ENCODE assay signal across 16 cellular contexts in the genomic region with DNA sequence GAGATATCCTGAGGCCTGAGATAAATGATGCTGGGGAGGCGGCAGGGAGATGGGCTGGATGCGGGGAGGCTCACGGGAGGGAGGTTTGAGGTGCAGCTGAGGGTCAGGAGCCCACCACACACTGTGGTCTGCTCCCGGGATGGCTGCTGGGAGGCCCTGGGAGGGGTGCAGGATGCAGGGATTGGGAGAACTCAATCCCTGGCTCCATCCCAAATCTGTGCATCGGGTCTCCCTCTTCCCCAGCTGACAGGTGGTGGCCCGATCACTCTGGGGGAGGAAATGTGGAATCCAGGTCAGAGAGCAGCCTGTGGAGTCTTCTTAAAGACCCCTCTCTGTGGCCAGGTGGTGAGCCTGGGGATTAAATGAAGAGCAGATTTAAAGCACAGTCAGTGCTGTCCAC. TPM values are rescaled to one million over a fixed set of nuclear protein-coding genes. Genes with fewer than 3 reads are reported as not detected.
DNase-seq lines count a peak whose midpoint lies in the region; ATAC-seq and TF ChIP-seq lines count a peak whose summit lies in the region.
"Had no signal": no experiment of that assay in that cellular context is flagged by ENCODE, and none has a peak within 500 bp of the region (broad histone marks: within the 10 kb centered on the region; RNA-seq: fewer than 3 reads in every experiment).

No MANE protein-coding gene starts in this region.

- ATAC-seq in PC-3, result no peak

- H3K9me2 ChIP-seq in OCI-LY7 (ENCODE audit: insufficient read depth, low read length), result no peaks in the 10 kb centered on the region
- no peaks in the 10 kb centered on the region for H3K9me2 ChIP-seq in PC-3 (replicated peaks; ENCODE audit: low read length)

- no peak overlapping the region for H2AFZ ChIP-seq in neural progenitor cell (replicated peaks)
- no peak overlapping the region for H2AFZ ChIP-seq in OCI-LY7 (ENCODE audit: low read length)
- no peak overlapping the region for H2AFZ ChIP-seq in PC-3 (ENCODE audit: low read length)

- H3K9me3 ChIP-seq in BLaER1 treated with 17β-estradiol and CSF1 and Interleukin-3, amounts not matched to agents 10 nM and 100 nM (replicated peaks in 1 of 11), result no peaks in the 10 kb centered on the region
- H3K9me3 ChIP-seq in neural progenitor cell (ENCODE audit: low read depth) (no peaks in the 10 kb centered on the region), OCI-LY7 (ENCODE audit: low read length) (no peaks in the 10 kb centered on the region), PC-3 (ENCODE audit: low read length) (no peaks in the 10 kb centered on the region)
- H3K9me3 ChIP-seq: ascending aorta, vagina had no signal

- H3F3A ChIP-seq in neural progenitor cell (ENCODE audit: low read depth) (peaks cover 25% of the 10 kb centered on the region), PC-3 (ENCODE audit: low read length, unreplicated experiment) (no peaks in the 10 kb centered on the region)

- H3K27me3 Mint-ChIP-seq in chondrocyte (ENCODE audit: low read depth) (no peaks in the 10 kb centered on the region), neural progenitor cell (ENCODE audit: insufficient read depth, low read depth) (peaks cover 2% of the 10 kb centered on the region), osteocyte (ENCODE audit: unreplicated experiment) (no peaks in the 10 kb centered on the region)

- H3K36me3 Mint-ChIP-seq in chondrocyte (ENCODE audit: low read depth) (peaks cover 32% of the 10 kb centered on the region), neural progenitor cell (peaks cover 15% of the 10 kb centered on the region), osteocyte (ENCODE audit: unreplicated experiment) (peaks cover 33% of the 10 kb centered on the region)

- H3K27ac ChIP-seq in BLaER1 treated with 17β-estradiol and CSF1 and Interleukin-3, amounts not matched to agents 10 nM and 100 nM, result peak overlapping the region in 5 of 11 experiments; percentile 20 to 77 (median 72); a peak in 4 of 22 replicates
- H3K27ac ChIP-seq in neural progenitor cell, result peak overlapping the region; percentile 78
- H3K27ac ChIP-seq in OCI-LY7 (ENCODE audit: low read depth, low read length, poor library complexity, severe bottlenecking), result no peak overlapping the region
- no peak overlapping the region for H3K27ac ChIP-seq in PC-3 (ENCODE audit: low read length)
- H3K27ac ChIP-seq: ascending aorta, vagina had no signal

- DNase-seq in NCI-H2171 treated with DMSO at 0.1 percent for 48 hours (lab: John Stamatoyannopoulos, UW) (peak; percentile 52), chondrocyte (ENCODE audit: low spot score) (peak; percentile 46), neural progenitor cell (ENCODE audit: low spot score) (peak; percentile 17), osteocyte (ENCODE audit: extremely low spot score, unreplicated experiment) (no peak), OCI-LY7 (ENCODE audit: low spot score) (no peak), PC-3 (no peak)
- no peak for DNase-seq in activated CD4-positive, alpha-beta T cell treated with anti-CD3 and anti-CD28 coated beads, Interleukin-2, amount 50 U/mL, for 4 hours
- DNase-seq: activated CD4-positive, CD25-positive, alpha-beta regulatory T cell; cortex of kidney; erythroblast; NCI-H1417; stimulated activated naive CD4-positive, alpha-beta T cell; T-helper 1 cell had no signal

- H3K27me3 ChIP-seq in BLaER1 treated with 17β-estradiol and CSF1 and Interleukin-3, amounts not matched to agents 10 nM and 100 nM, result no peaks in the 10 kb centered on the region
- H3K27me3 ChIP-seq in neural progenitor cell, result no peaks in the 10 kb centered on the region
- no peaks in the 10 kb centered on the region for H3K27me3 ChIP-seq in PC-3 (ENCODE audit: low read length)
- H3K27me3 ChIP-seq: ascending aorta, vagina had no signal

- peaks cover 21 to 69% (median 63%) of the 10 kb centered on the region in 10 experiments for H3K4me1 ChIP-seq in BLaER1 treated with 17β-estradiol and CSF1 and Interleukin-3, amounts not matched to agents 10 nM and 100 nM
- H3K4me1 ChIP-seq in neural progenitor cell (peaks cover 15% of the 10 kb centered on the region), OCI-LY7 (ENCODE audit: insufficient read depth, low read length, poor library complexity, severe bottlenecking) (peaks cover 11% of the 10 kb centered on the region), PC-3 (ENCODE audit: insufficient read depth, low read length) (no peaks in the 10 kb centered on the region)
- H3K4me1 ChIP-seq: ascending aorta, vagina had no signal

- H3K4me3 ChIP-seq in BLaER1 treated with 17β-estradiol and CSF1 and Interleukin-3, amounts not matched to agents 10 nM and 100 nM, result no peak overlapping the region; a peak in 1 of 20 replicates
- H3K4me3 ChIP-seq in neural progenitor cell (no peak overlapping the region), OCI-LY7 (ENCODE audit: low read depth, low read length, poor library complexity, severe bottlenecking) (no peak overlapping the region), PC-3 (ENCODE audit: low read length) (no peak overlapping the region)
- H3K4me3 ChIP-seq: ascending aorta, vagina had no signal

- H3K9me3 Mint-ChIP-seq in chondrocyte (ENCODE audit: low read depth) (no peaks in the 10 kb centered on the region), neural progenitor cell (no peaks in the 10 kb centered on the region), osteocyte (ENCODE audit: unreplicated experiment) (no peaks in the 10 kb centered on the region)

- CTCF ChIA-PET in OCI-LY7 (lab: Charles Lee; ENCODE audit: unreplicated experiment) (no interaction called here), PC-3 (lab: Charles Lee) (no interaction called here)

- no peaks in the 10 kb centered on the region for H3K79me2 ChIP-seq in neural progenitor cell (ENCODE audit: low read depth)
- no peaks in the 10 kb centered on the region for H3K79me2 ChIP-seq in OCI-LY7 (ENCODE audit: insufficient read depth, low read depth, low read length)
- H3K79me2 ChIP-seq in PC-3 (ENCODE audit: low read length), result no peaks in the 10 kb centered on the region

- TF ChIP-seq CTCF in chondrocyte (IDR thresholded peaks at IDR 0.05) (no peak), neural progenitor cell (IDR thresholded peaks at IDR 0.05) (no peak), osteocyte (IDR thresholded peaks at IDR 0.05) (no peak), OCI-LY7 (conservative IDR thresholded peaks at IDR 0.05; ENCODE audit: low read length) (no peak), PC-3 (conservative IDR thresholded peaks at IDR 0.05; ENCODE audit: low read depth, low read length) (no peak)

- peak overlapping the region in 10 of 11 experiments; percentile 43 to 89 (median 76); a peak in 18 of 22 replicates for H3K4me2 ChIP-seq in BLaER1 treated with 17β-estradiol and CSF1 and Interleukin-3, amounts not matched to agents 10 nM and 100 nM
- H3K4me2 ChIP-seq in neural progenitor cell (peak overlapping the region; percentile 35), OCI-LY7 (ENCODE audit: low read length) (no peak overlapping the region), PC-3 (ENCODE audit: low read length) (no peak overlapping the region)

- H3K9ac ChIP-seq in BLaER1 treated with 17β-estradiol and CSF1 and Interleukin-3, amounts not matched to agents 10 nM and 100 nM, result peak overlapping the region in 3 of 11 experiments; percentile 3 to 58 (median 22); a peak in 3 of 22 replicates
- H3K9ac ChIP-seq in neural progenitor cell, result no peak overlapping the region
- H3K9ac ChIP-seq in PC-3 (ENCODE audit: low read length), result no peak overlapping the region

- peaks cover 41 to 66% (median 52%) of the 10 kb centered on the region in 11 experiments for H3K36me3 ChIP-seq in BLaER1 treated with 17β-estradiol and CSF1 and Interleukin-3, amounts not matched to agents 10 nM and 100 nM
- H3K36me3 ChIP-seq in neural progenitor cell (peaks cover 12% of the 10 kb centered on the region), OCI-LY7 (ENCODE audit: insufficient read depth, low read length) (peaks cover 56% of the 10 kb centered on the region), PC-3 (ENCODE audit: low read depth, low read length) (peaks cover 55% of the 10 kb centered on the region)

- H3K4me3 Mint-ChIP-seq in chondrocyte (ENCODE audit: unreplicated experiment) (no peak overlapping the region), neural progenitor cell (no peak overlapping the region), osteocyte (ENCODE audit: unreplicated experiment) (no peak overlapping the region)

- POLR2A ChIA-PET in OCI-LY7 (lab: Charles Lee), result interaction anchor here (0.5 kb wide), 1 partner anchor 190 kb away, joined by 4 read pairs; no protein-coding TSS in a partner anchor
- POLR2A ChIA-PET in PC-3 (lab: Charles Lee; ENCODE audit: unreplicated experiment), result no interaction called here

- H3K27ac Mint-ChIP-seq in chondrocyte (ENCODE audit: unreplicated experiment) (no peak overlapping the region), neural progenitor cell (no peak overlapping the region), osteocyte (ENCODE audit: unreplicated experiment) (no peak overlapping the region)

- H3K4me1 Mint-ChIP-seq in chondrocyte (ENCODE audit: low read depth) (peaks cover 2% of the 10 kb centered on the region), neural progenitor cell (peaks cover 17% of the 10 kb centered on the region), osteocyte (ENCODE audit: unreplicated experiment) (peaks cover 2% of the 10 kb centered on the region)

- no TSS peak for BruUV-seq in OCI-LY7 (replicated peaks; lab: Mats Ljungman, UMichigan)
- no TSS peak for BruUV-seq in PC-3 (replicated peaks; lab: Mats Ljungman, UMichigan)

- H4K20me1 ChIP-seq in BLaER1 treated with 17β-estradiol and CSF1 and Interleukin-3, amounts not matched to agents 10 nM and 100 nM, result peaks cover 0 to 56% (median 26%) of the 10 kb centered on the region in 11 experiments; a peak in 12 of 22 replicates
- H4K20me1 ChIP-seq in neural progenitor cell (ENCODE audit: low read depth), result peaks cover 7% of the 10 kb centered on the region
- H4K20me1 ChIP-seq in OCI-LY7 (ENCODE audit: insufficient read depth, low read length), result no peaks in the 10 kb centered on the region
- H4K20me1 ChIP-seq in PC-3 (ENCODE audit: low read length), result no peaks in the 10 kb centered on the region

- intact Hi-C loops in OCI-LY7 (cut with micrococcal nuclease; ENCODE audit: unreplicated experiment), result no loop called here
- intact Hi-C loops in PC-3 (cut with micrococcal nuclease), result no loop called here

RNA-seq across cellular contexts. Expression of gene PHB1, which starts 12.0 kb away (rescaled TPM):
- total RNA-seq in chondrocyte (108 to 129 TPM (median 114 TPM) in 3 replicates), neural progenitor cell (ENCODE audit: low replicate concordance) (126 and 168 TPM in 2 replicates), osteocyte (128 and 131 TPM in 2 replicates), OCI-LY7 (2022) (175 and 217 TPM in 2 replicates), PC-3 (2014; rRNA removed) (585 and 641 TPM in 2 replicates)
- 131 and 137 TPM in 2 replicates for total RNA-seq in OCI-LY7 (2014; rRNA removed; shearing (Covaris generic))

RNA-seq across cellular contexts. Expression of gene ZNF652, which starts 40.7 kb away (rescaled TPM):
- 45.0 to 59.3 TPM (median 48.0 TPM) in 3 replicates for total RNA-seq in chondrocyte
- total RNA-seq in neural progenitor cell (ENCODE audit: low replicate concordance), result 45.6 and 55.7 TPM in 2 replicates
- 37.4 and 38.7 TPM in 2 replicates for total RNA-seq in osteocyte
- 35.4 and 36.8 TPM in 2 replicates for total RNA-seq in OCI-LY7 (2014; rRNA removed; shearing (Covaris generic))
- total RNA-seq in OCI-LY7 (2022), result 69.7 and 81.0 TPM in 2 replicates
- total RNA-seq in PC-3 (2014; rRNA removed), result 18.2 and 18.5 TPM in 2 replicates

Comparison
In these comparisons a context has a peak if more than half of its experiments do, and no peak if none do; other contexts are left out.
1. H3K4me2 ChIP-seq: peak in BLaER1 treated with 17β-estradiol and CSF1 and Interleukin-3, amounts not matched to agents 10 nM and 100 nM (10 of 11) and neural progenitor cell (single experiment); none in OCI-LY7 (single experiment) and PC-3 (single experiment).
2. DNase-seq: peak in NCI-H2171 treated with DMSO at 0.1 percent for 48 hours (single experiment), chondrocyte (single experiment) and neural progenitor cell (single experiment); none in osteocyte (single experiment), activated CD4-positive, alpha-beta T cell treated with anti-CD3 and anti-CD28 coated beads, Interleukin-2, amount 50 U/mL, for 4 hours (0 of 2), OCI-LY7 (single experiment) and PC-3 (single experiment).